In the genomic region with DNA sequence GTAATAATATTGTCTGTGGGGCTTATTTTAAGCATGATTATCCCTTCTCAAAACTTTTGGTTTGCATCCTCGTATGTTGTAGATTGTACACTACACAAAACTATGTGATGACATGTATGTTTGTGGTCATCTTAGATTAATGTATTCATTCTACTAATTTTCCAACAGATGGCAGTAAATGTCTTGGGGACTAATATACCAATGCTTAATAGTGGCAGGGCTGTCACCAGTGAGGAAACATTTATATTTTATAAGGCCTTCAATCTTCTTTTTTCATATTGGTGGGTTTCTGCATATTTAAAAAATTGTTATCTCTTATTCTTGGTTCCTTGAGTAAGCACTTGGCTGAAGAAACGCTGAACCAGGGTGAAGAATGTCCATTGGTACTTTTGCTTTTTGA, we compare ENCODE assay signal across 9 cellular contexts.
DNase-seq lines count a peak whose midpoint lies in the region; ATAC-seq and TF ChIP-seq lines count a peak whose summit lies in the region.
"Had no signal": no experiment of that assay in that cellular context is flagged by ENCODE, and none has a peak within 500 bp of the region (broad histone marks: within the 10 kb centered on the region; RNA-seq: fewer than 3 reads in every experiment).

No MANE protein-coding gene starts in this region.

- CTCF ChIA-PET in PC-3 (lab: Charles Lee) = no interaction called here

- no peaks in the 10 kb centered on the region for H3K36me3 ChIP-seq in right atrium auricular region
- H3K36me3 ChIP-seq in PC-3 (ENCODE audit: low read depth, low read length) = no peaks in the 10 kb centered on the region

- H4K20me1 ChIP-seq in PC-3 (ENCODE audit: low read length) = no peaks in the 10 kb centered on the region

- H2AFZ ChIP-seq in PC-3 (ENCODE audit: low read length) = no peak overlapping the region

- H3K27ac ChIP-seq in right atrium auricular region (no peak overlapping the region), PC-3 (ENCODE audit: low read length) (no peak overlapping the region)

- BruUV-seq in PC-3 (replicated peaks; lab: Mats Ljungman, UMichigan) = no TSS peak

- intact Hi-C loops in Right ventricle myocardium inferior (cut with DNase I) = loop anchor here (2.0 kb wide), 1 partner anchor 72 kb away; no protein-coding TSS in a partner anchor
- intact Hi-C loops in PC-3 (cut with micrococcal nuclease) = loop anchor here (1.0 kb wide), 1 partner anchor 429 kb away; no protein-coding TSS in a partner anchor

- H3K27me3 ChIP-seq in right atrium auricular region (no peaks in the 10 kb centered on the region), PC-3 (ENCODE audit: low read length) (no peaks in the 10 kb centered on the region)

- H3K4me3 ChIP-seq in right atrium auricular region (no peak overlapping the region), PC-3 (ENCODE audit: low read length) (no peak overlapping the region)

- DNase-seq in right atrium auricular region (ENCODE audit: low spot score) (no peak), Right ventricle myocardium inferior (ENCODE audit: missing footprints) (no peak), PC-3 (peak; percentile 7), hepatic stellate cell (ENCODE audit: low spot score) (peak; percentile 7), amygdala (lab: John Stamatoyannopoulos, UW) (no peak)
- DNase-seq in effector CD4-positive, alpha-beta T cell = no peak
- DNase-seq: RPMI8226 had no signal

- no peaks in the 10 kb centered on the region for H3F3A ChIP-seq in PC-3 (ENCODE audit: low read length, unreplicated experiment)

- H3K9me2 ChIP-seq in PC-3 (replicated peaks; ENCODE audit: low read length) = no peaks in the 10 kb centered on the region

- POLR2A ChIA-PET in PC-3 (lab: Charles Lee; ENCODE audit: unreplicated experiment) = no interaction called here

- H3K4me1 ChIP-seq in right atrium auricular region (no peaks in the 10 kb centered on the region), PC-3 (ENCODE audit: insufficient read depth, low read length) (no peaks in the 10 kb centered on the region)

- ATAC-seq in Right ventricle myocardium inferior = no peak
- no peak for ATAC-seq in PC-3
- ATAC-seq in HG03432 (IDR thresholded peaks at IDR 0.05; ENCODE audit: unreplicated experiment) = no peak
- ATAC-seq in HG03159 (IDR thresholded peaks at IDR 0.05; ENCODE audit: unreplicated experiment) = no peak

- TF ChIP-seq CTCF in right atrium auricular region (IDR thresholded peaks at IDR 0.05) (peak; percentile 20 to 52), PC-3 (conservative IDR thresholded peaks at IDR 0.05; ENCODE audit: low read depth, low read length) (peak; percentile 50)

- H3K9me3 ChIP-seq in right atrium auricular region (peaks cover 0 to 7% of the 10 kb centered on the region in 2 donors), PC-3 (ENCODE audit: low read length) (no peaks in the 10 kb centered on the region)

- no peak overlapping the region for H3K9ac ChIP-seq in PC-3 (ENCODE audit: low read length)

- H3K79me2 ChIP-seq in PC-3 (ENCODE audit: low read length) = no peaks in the 10 kb centered on the region

- no peak overlapping the region for H3K4me2 ChIP-seq in PC-3 (ENCODE audit: low read length)

Comparison
In these comparisons a context has a peak if more than half of its experiments do, and no peak if none do; other contexts are left out.
1. DNase-seq: peak in PC-3 (single experiment) and hepatic stellate cell (single experiment); none in right atrium auricular region (single experiment), Right ventricle myocardium inferior (single experiment), effector CD4-positive, alpha-beta T cell (single experiment) and amygdala (0 of 56).